ENCODE assay signal across 7 cellular contexts in the genomic region with DNA sequence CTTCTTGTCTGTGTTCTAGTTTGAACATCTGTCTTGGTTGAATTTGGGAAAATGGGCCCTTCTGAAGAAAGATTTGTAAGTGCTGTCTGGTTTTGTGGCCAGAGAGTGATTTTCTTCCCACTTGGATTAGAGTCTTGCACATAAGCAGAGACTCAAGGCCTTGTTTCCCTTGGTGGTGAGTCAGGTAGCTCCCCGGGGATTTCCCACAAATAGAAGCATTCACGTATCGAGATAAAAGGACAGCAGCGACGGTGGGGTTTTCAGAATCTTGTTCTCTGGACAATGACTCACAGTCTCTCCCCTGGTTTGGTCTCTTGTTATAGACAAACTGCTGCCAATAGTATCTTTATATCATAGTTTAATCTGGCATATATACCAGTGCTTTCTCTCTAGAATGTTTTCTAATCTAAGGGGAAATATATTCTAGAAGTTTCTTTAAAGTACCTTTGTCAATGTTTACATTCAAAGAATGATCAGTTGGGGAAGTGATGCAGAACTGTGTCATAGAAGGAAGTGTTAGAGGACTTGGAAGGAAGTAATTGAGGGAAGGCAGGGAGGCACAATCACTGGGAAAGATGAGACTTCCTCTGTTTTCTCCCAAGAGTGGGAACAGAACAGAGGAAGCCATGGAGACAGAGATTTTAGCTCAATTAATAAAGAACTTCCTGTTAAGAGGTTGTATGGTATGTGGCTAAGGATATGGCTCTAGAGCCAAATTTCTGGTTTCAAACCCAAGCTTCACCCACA. TPM values are rescaled to one million over a fixed set of nuclear protein-coding genes. Genes with fewer than 3 reads are reported as not detected.
A peak's percentile ranks its signal among the peaks of the same experiment; 100 is the strongest.
DNase-seq lines count a peak whose midpoint lies in the region; TF ChIP-seq lines count a peak whose summit lies in the region.

No MANE protein-coding gene starts in this region.

- peaks cover 0 to 7% of the 10 kb centered on the region in 2 donors for H3K4me1 ChIP-seq in right atrium auricular region

- H3K27ac ChIP-seq in right atrium auricular region: peak overlapping the region; percentile 20 to 59

- H3K9me3 ChIP-seq in right atrium auricular region: no peaks in the 10 kb centered on the region

- H3K36me3 ChIP-seq in right atrium auricular region: peaks cover 10% of the 10 kb centered on the region

- no peak overlapping the region for H3K4me3 ChIP-seq in right atrium auricular region

- H3K27me3 ChIP-seq in right atrium auricular region: no peaks in the 10 kb centered on the region

- no peak for TF ChIP-seq CTCF in right atrium auricular region (IDR thresholded peaks at IDR 0.05)

- DNase-seq in HT1080 (ENCODE audit: low read depth) (peak; percentile 97), right atrium auricular region (ENCODE audit: low spot score) (peak; percentile 80), NCI-H2227 (lab: John Stamatoyannopoulos, UW; ENCODE audit: unreplicated experiment) (no peak), NCI-H187 (lab: John Stamatoyannopoulos, UW) (no peak), DMS 273 (lab: John Stamatoyannopoulos, UW; ENCODE audit: unreplicated experiment) (no peak)
- DNase-seq in activated T-cell treated with anti-CD3 and anti-CD28 coated beads, Interleukin-2, amount 50 U/mL, for 48 hours: peak; percentile 52 to 57
- peak; percentile 5 for DNase-seq in stimulated activated CD8-positive, alpha-beta memory T cell treated with anti-CD3 and anti-CD28 coated beads, Interleukin-15, amount 100 ng/mL, for 1 hour (ENCODE audit: low read depth)

RNA-seq across cellular contexts. Expression of a gene that starts 18.1 kb away (rescaled TPM):
- total RNA-seq in HT1080 (2014; rRNA removed; shearing (Covaris generic)): 21.4 and 24.2 TPM in 2 replicates
- polyA plus RNA-seq in HT1080 (2015; cell fraction: cytosol; rRNA removed): 18.3 and 18.8 TPM in 2 replicates
- polyA plus RNA-seq in HT1080 (2015; cell fraction: nucleus; rRNA removed): 50.9 and 60.8 TPM in 2 replicates
- total RNA-seq in right atrium auricular region: 10 to 100 TPM in 1 of 2 donors, 1 to 10 TPM in 1; 4.5 to 12.4 TPM

RNA-seq across cellular contexts. Expression of a gene that starts 34.8 kb away (rescaled TPM):
- total RNA-seq in HT1080 (2014; rRNA removed; shearing (Covaris generic)): 35.3 and 42.7 TPM in 2 replicates
- 46.6 and 55.5 TPM in 2 replicates for polyA plus RNA-seq in HT1080 (2015; cell fraction: cytosol; rRNA removed)
- 45.7 TPM in 2 replicates for polyA plus RNA-seq in HT1080 (2015; cell fraction: nucleus; rRNA removed)
- 10 to 100 TPM; 14.4 to 31.0 TPM for total RNA-seq in right atrium auricular region

RNA-seq across cellular contexts. Expression of a gene that starts 53.8 kb away (rescaled TPM):
- 43.7 and 50.8 TPM in 2 replicates for total RNA-seq in HT1080 (2014; rRNA removed; shearing (Covaris generic))
- polyA plus RNA-seq in HT1080 (2015; cell fraction: cytosol; rRNA removed): 48.2 and 50.8 TPM in 2 replicates
- 77.3 and 95.8 TPM in 2 replicates for polyA plus RNA-seq in HT1080 (2015; cell fraction: nucleus; rRNA removed)
- total RNA-seq in right atrium auricular region: 10 to 100 TPM; 46.3 TPM

Comparison
In these comparisons a context has a peak if more than half of its experiments do, and no peak if none do; other contexts are left out.
1. DNase-seq: peak in HT1080 (single experiment), activated T-cell treated with anti-CD3 and anti-CD28 coated beads, Interleukin-2, amount 50 U/mL, for 48 hours (2 of 2), right atrium auricular region (single experiment) and stimulated activated CD8-positive, alpha-beta memory T cell treated with anti-CD3 and anti-CD28 coated beads, Interleukin-15, amount 100 ng/mL, for 1 hour (single experiment); none in NCI-H2227 (single experiment), NCI-H187 (0 of 2) and DMS 273 (single experiment).